ENCODE assay signal across 8 cellular contexts in genomic region chr12:71014180-71014785, GRCh38.
DNase-seq lines count a peak whose midpoint lies in the region; ATAC-seq and TF ChIP-seq lines count a peak whose summit lies in the region.

No MANE protein-coding gene starts in this region.

- H3K27ac ChIP-seq in A673 (ENCODE audit: low read depth, low read length, poor library complexity, severe bottlenecking): no peak overlapping the region
- H3K27ac ChIP-seq in body of pancreas: no peak overlapping the region

- H3K4me3 ChIP-seq in A673 (ENCODE audit: low read depth, low read length, poor library complexity, severe bottlenecking) (no peak overlapping the region), body of pancreas (no peak overlapping the region)

- DNase-seq in A673 (ENCODE audit: low spot score) (peak; percentile 56), Kasumi-1 (lab: John Stamatoyannopoulos, UW) (peak; percentile 10 to 32), body of pancreas (no peak), left colon (no peak), erythroblast (lab: John Stamatoyannopoulos, UW) (no peak)
- DNase-seq in activated CD4-positive, alpha-beta T cell treated with anti-CD3 and anti-CD28 coated beads for 36 hours: no peak

- H3K4me1 ChIP-seq in A673 (ENCODE audit: insufficient read depth, low read length, poor library complexity, severe bottlenecking) (peaks cover 4% of the 10 kb centered on the region), body of pancreas (no peaks in the 10 kb centered on the region)

- ATAC-seq in body of pancreas (peak; percentile 58), left colon (peak; percentile 76), HG03521 (IDR thresholded peaks at IDR 0.05; ENCODE audit: unreplicated experiment) (no peak), esophagus mucosa (no peak)
- ATAC-seq in activated CD4-positive, alpha-beta T cell treated with anti-CD3 and anti-CD28 coated beads for 36 hours: no peak

- no peaks in the 10 kb centered on the region for H3K36me3 Mint-ChIP-seq in activated CD4-positive, alpha-beta T cell treated with anti-CD3 and anti-CD28 coated beads for 36 hours (ENCODE audit: low read depth)

- no peak overlapping the region for H3K27ac Mint-ChIP-seq in activated CD4-positive, alpha-beta T cell treated with anti-CD3 and anti-CD28 coated beads for 36 hours

- 9 to 10% methylated on average over 2 of the region's 2 CpGs for WGBS in body of pancreas, 2 donors

- H3K27me3 Mint-ChIP-seq in activated CD4-positive, alpha-beta T cell treated with anti-CD3 and anti-CD28 coated beads for 36 hours: no peaks in the 10 kb centered on the region

- H3K9me3 Mint-ChIP-seq in activated CD4-positive, alpha-beta T cell treated with anti-CD3 and anti-CD28 coated beads for 36 hours (ENCODE audit: low read depth): peaks cover 1% of the 10 kb centered on the region

- POLR2A ChIA-PET in A673 (lab: Charles Lee; ENCODE audit: low non-redundant PET): no interaction called here
- POLR2A ChIA-PET in activated CD4-positive, alpha-beta T cell treated with anti-CD3 and anti-CD28 coated beads for 36 hours (lab: Charles Lee): no interaction called here

- TF ChIP-seq CTCF in A673 (conservative IDR thresholded peaks at IDR 0.05; ENCODE audit: low read depth, low read length): peak; percentile 54
- peak in 6 of 7 experiments; percentile 21 to 60 (median 58) for TF ChIP-seq CTCF in body of pancreas (IDR thresholded peaks at IDR 0.05)

- no peaks in the 10 kb centered on the region for H3K27me3 ChIP-seq in A673 (replicated peaks; ENCODE audit: insufficient read depth, low read depth, low read length, poor library complexity)
- H3K27me3 ChIP-seq in body of pancreas: no peaks in the 10 kb centered on the region

- CTCF ChIA-PET in A673 (lab: Charles Lee): interaction anchor here (0.5 to 1.7 kb wide), 2 partner anchors 65 to 1235 kb away, joined by 3 to 4 read pairs; no protein-coding TSS in a partner anchor
- CTCF ChIA-PET in activated CD4-positive, alpha-beta T cell treated with anti-CD3 and anti-CD28 coated beads for 36 hours (lab: Charles Lee): no interaction called here

- no peaks in the 10 kb centered on the region for H3K36me3 ChIP-seq in A673 (ENCODE audit: insufficient read depth, low read length, poor library complexity, severe bottlenecking)
- H3K36me3 ChIP-seq in body of pancreas (replicated peaks in 1 of 2; ENCODE audit: insufficient read depth in 1 of 2, low read depth in 2 of 2): no peaks in the 10 kb centered on the region

- intact Hi-C loops in A673 (cut with micrococcal nuclease; ENCODE audit: unreplicated experiment) (loop anchor here (2.0 kb wide), 1 partner anchor 283 kb away; no protein-coding TSS in a partner anchor), body of pancreas (cut with DNase I) (no loop called here), left colon (cut with DNase I, micrococcal nuclease) (no loop called here)
- intact Hi-C loops in activated CD4-positive, alpha-beta T cell treated with anti-CD3 and anti-CD28 coated beads for 36 hours (cut with DNase I, micrococcal nuclease): no loop called here

- no TSS peak for BruUV-seq in A673 (replicated peaks; lab: Mats Ljungman, UMichigan)

- H3K4me1 Mint-ChIP-seq in activated CD4-positive, alpha-beta T cell treated with anti-CD3 and anti-CD28 coated beads for 36 hours: no peaks in the 10 kb centered on the region

- no peak overlapping the region for H3K4me3 Mint-ChIP-seq in activated CD4-positive, alpha-beta T cell treated with anti-CD3 and anti-CD28 coated beads for 36 hours

- TF ChIP-seq POLR2A in body of pancreas (IDR thresholded peaks at IDR 0.05) (no peak), erythroblast (IDR thresholded peaks at IDR 0.05; ENCODE audit: low read length) (no peak)

- H3K9me3 ChIP-seq in A673 (ENCODE audit: low read depth, low read length, poor library complexity, severe bottlenecking) (no peaks in the 10 kb centered on the region), body of pancreas (no peaks in the 10 kb centered on the region)

Comparison
In these comparisons a context has a peak if more than half of its experiments do, and no peak if none do; other contexts are left out.
1. DNase-seq: peak in A673 (single experiment) and Kasumi-1 (2 of 2); none in body of pancreas (0 of 4), left colon (0 of 2), erythroblast (0 of 2) and activated CD4-positive, alpha-beta T cell treated with anti-CD3 and anti-CD28 coated beads for 36 hours (single experiment).
2. ATAC-seq: peak in body of pancreas (single experiment) and left colon (single experiment); none in HG03521 (single experiment), activated CD4-positive, alpha-beta T cell treated with anti-CD3 and anti-CD28 coated beads for 36 hours (single experiment) and esophagus mucosa (single experiment).